26 cellular contexts compared by ENCODE assay signal in the genomic region with DNA sequence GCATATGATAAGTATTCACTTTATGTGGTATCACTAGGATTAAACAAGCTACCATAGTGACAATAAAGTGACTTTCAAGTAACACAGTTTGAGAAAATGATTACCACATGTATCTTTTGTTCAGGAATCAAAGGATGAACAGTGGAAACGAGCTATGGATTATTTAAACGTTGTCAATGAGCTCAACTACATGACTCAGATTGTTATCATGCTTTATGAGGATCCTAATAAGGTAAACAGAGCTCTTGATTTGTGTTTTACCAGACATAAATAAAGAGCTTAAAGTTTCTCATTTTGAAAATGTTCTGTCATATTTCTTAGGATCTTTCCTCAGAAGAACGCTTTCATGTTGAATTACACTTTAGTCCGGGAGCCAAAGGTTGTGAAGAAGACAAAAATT.
"Had no signal": no experiment of that assay in that cellular context is flagged by ENCODE, and none has a peak within 500 bp of the region (broad histone marks: within the 10 kb centered on the region; RNA-seq: fewer than 3 reads in every experiment).

No MANE protein-coding gene starts in this region.

- H3K4me3 ChIP-seq: Peyer's patch, SJCRH30 had no signal

- H3K27me3 Mint-ChIP-seq: activated CD8-positive, alpha-beta T cell treated with anti-CD3 and anti-CD28 coated beads for 36 hours; activated naive CD4-positive, alpha-beta T cell treated with anti-CD3 and anti-CD28 coated beads, Interleukin-2, amount 10 ng/mL, durations not matched to agents 7 days and 5 days; activated naive CD8-positive, alpha-beta T cell treated with anti-CD3 and anti-CD28 coated beads for 36 hours had no signal

- H3K4me1 ChIP-seq: Peyer's patch, SJCRH30 had no signal

- H3K9me3 Mint-ChIP-seq: activated CD8-positive, alpha-beta T cell treated with anti-CD3 and anti-CD28 coated beads for 36 hours; activated naive CD4-positive, alpha-beta T cell treated with anti-CD3 and anti-CD28 coated beads, Interleukin-2, amount 10 ng/mL, durations not matched to agents 7 days and 5 days; activated naive CD8-positive, alpha-beta T cell treated with anti-CD3 and anti-CD28 coated beads for 36 hours; activated T-cell treated with anti-CD3 and anti-CD28 coated beads, Interleukin-2, amount 50 U/mL, for 72 hours; activated T-helper 2 cell treated with anti-CD3 and anti-CD28 coated beads, Interferon-gamma antibody, Interleukin-2, Interleukin-4, amounts not matched to agents 10 μg/mL and 5 μg/mL and 100 μg/mL, durations not matched to agents 14 hours and 24 hours and 36 hours had no signal

- H3K4me1 Mint-ChIP-seq: activated naive CD4-positive, alpha-beta T cell treated with anti-CD3 and anti-CD28 coated beads, Interleukin-2, amount 10 ng/mL, durations not matched to agents 7 days and 5 days; activated naive CD8-positive, alpha-beta T cell treated with anti-CD3 and anti-CD28 coated beads for 36 hours had no signal

- H3K27ac Mint-ChIP-seq: activated CD8-positive, alpha-beta T cell treated with anti-CD3 and anti-CD28 coated beads for 36 hours; activated naive CD4-positive, alpha-beta T cell treated with anti-CD3 and anti-CD28 coated beads, Interleukin-2, amount 10 ng/mL, durations not matched to agents 7 days and 5 days; activated naive CD8-positive, alpha-beta T cell treated with anti-CD3 and anti-CD28 coated beads for 36 hours; activated T-cell treated with anti-CD3 and anti-CD28 coated beads, Interleukin-2, amount 50 U/mL, for 72 hours; activated T-helper 2 cell treated with anti-CD3 and anti-CD28 coated beads, Interferon-gamma antibody, Interleukin-2, Interleukin-4, amounts not matched to agents 10 μg/mL and 5 μg/mL and 100 μg/mL, durations not matched to agents 14 hours and 24 hours and 36 hours had no signal

- H3K4me3 Mint-ChIP-seq: activated CD8-positive, alpha-beta T cell treated with anti-CD3 and anti-CD28 coated beads for 36 hours; activated naive CD4-positive, alpha-beta T cell treated with anti-CD3 and anti-CD28 coated beads, Interleukin-2, amount 10 ng/mL, durations not matched to agents 7 days and 5 days; activated naive CD8-positive, alpha-beta T cell treated with anti-CD3 and anti-CD28 coated beads for 36 hours; activated T-cell treated with anti-CD3 and anti-CD28 coated beads, Interleukin-2, amount 50 U/mL, for 72 hours had no signal

- H3K27me3 ChIP-seq: brain microvascular endothelial cell, Peyer's patch, SJCRH30 had no signal

- ATAC-seq: activated T-cell treated with anti-CD3 and anti-CD28 coated beads, Interleukin-2, amount 50 U/mL, for 72 hours had no signal

- DNase-seq: activated CD4-positive, alpha-beta T cell treated with anti-CD3 and anti-CD28 coated beads, Interleukin-2, amount 50 U/mL, for 1 hour; activated CD4-positive, CD25-positive, alpha-beta regulatory T cell; activated CD8-positive, alpha-beta memory T cell treated with anti-CD3 and anti-CD28 coated beads, Interleukin-2, amount 50 U/mL, for 4 hours; activated CD8-positive, alpha-beta T cell treated with anti-CD3 and anti-CD28 coated beads for 36 hours; activated gamma-delta T cell treated with Interleukin-2 at 50 U/mL for 16 hours; activated naive CD4-positive, alpha-beta T cell treated with anti-CD3 and anti-CD28 coated beads, Interleukin-2, amount 10 ng/mL, durations not matched to agents 7 days and 5 days; activated naive CD8-positive, alpha-beta T cell treated with anti-CD3 and anti-CD28 coated beads for 36 hours; activated T-cell treated with anti-CD3 and anti-CD28 coated beads, Interleukin-2, amount 50 U/mL, for 72 hours; brain microvascular endothelial cell; cerebellar nuclear complex; MV-4-11; NCI-H1092 treated with DMSO at 0.1 percent for 48 hours; NCI-H1436; NCI-H1694 treated with DMSO at 0.1 percent for 48 hours; NCI-H2029 treated with DMSO at 0.1 percent for 48 hours; NCI-H345; NCI-H510A treated with DMSO at 0.1 percent for 48 hours; NK-92 treated with Interleukin-12 subunit alpha and Interleukin-12 subunit beta, amount 100 ng/mL, for 24 hours; OCI-M1; Peyer's patch; Right ventricle myocardium superior; SJCRH30; T-helper 1 cell had no signal

- H3K27ac ChIP-seq: brain microvascular endothelial cell, Peyer's patch, RWPE1, SJCRH30, VCaP had no signal
